ENCODE assay signal across 29 cellular contexts in genomic region chr9:22595805-22596204, GRCh38.
"Had no signal": no experiment of that assay in that cellular context is flagged by ENCODE, and none has a peak within 500 bp of the region (broad histone marks: within the 10 kb centered on the region; RNA-seq: fewer than 3 reads in every experiment).

No MANE protein-coding gene starts in this region.

- H3K36me3 Mint-ChIP-seq: naive thymus-derived CD4-positive, alpha-beta T cell; natural killer cell; neural progenitor cell; stimulated activated memory B cell treated with anti-CD40 and anti-IgM and Interleukin-4, amounts not matched to agents 10 μg/mL and 1 μg/mL and 100 μg/mL, for 72 hours; type B pancreatic cell had no signal

- H3K27ac ChIP-seq: neural progenitor cell, ovary, parathyroid adenoma, psoas muscle, skin epidermis, spleen, tibial artery, transverse colon, upper lobe of right lung, uterus had no signal

- H3K4me1 Mint-ChIP-seq: naive thymus-derived CD4-positive, alpha-beta T cell; natural killer cell; nephron; neural progenitor cell; stimulated activated memory B cell treated with anti-CD40 and anti-IgM and Interleukin-4, amounts not matched to agents 10 μg/mL and 1 μg/mL and 100 μg/mL, for 72 hours; stimulated activated naive CD8-positive, alpha-beta T cell treated with anti-CD3 and anti-CD28 coated beads, Interleukin-15, amount 100 ng/mL, for 72 hours had no signal

- H3K4me3 ChIP-seq: neural progenitor cell, ovary, psoas muscle, skin epidermis, smooth muscle cell, spleen, tibial artery, transverse colon, upper lobe of right lung, uterus had no signal

- H3K4me1 ChIP-seq: neural progenitor cell, parathyroid adenoma, psoas muscle, spleen, tibial artery, transverse colon, upper lobe of right lung, uterus had no signal

- H3K9me3 ChIP-seq: ovary, psoas muscle, spleen, tibial artery, transverse colon, upper lobe of right lung, uterus had no signal

- H3K27ac Mint-ChIP-seq: naive thymus-derived CD4-positive, alpha-beta T cell; natural killer cell; nephron; neural progenitor cell; progenitor cell of endocrine pancreas; stimulated activated memory B cell treated with anti-CD40 and anti-IgM and Interleukin-4, amounts not matched to agents 10 μg/mL and 1 μg/mL and 100 μg/mL, for 72 hours; stimulated activated naive CD8-positive, alpha-beta T cell treated with anti-CD3 and anti-CD28 coated beads, Interleukin-15, amount 100 ng/mL, for 72 hours; type B pancreatic cell had no signal

- H3K36me3 ChIP-seq: neural progenitor cell, ovary, spleen, tibial artery, transverse colon, upper lobe of right lung, uterus had no signal

- H3K27me3 Mint-ChIP-seq: naive thymus-derived CD4-positive, alpha-beta T cell; progenitor cell of endocrine pancreas; stimulated activated memory B cell treated with anti-CD40 and anti-IgM and Interleukin-4, amounts not matched to agents 10 μg/mL and 1 μg/mL and 100 μg/mL, for 72 hours; stimulated activated naive CD8-positive, alpha-beta T cell treated with anti-CD3 and anti-CD28 coated beads, Interleukin-15, amount 100 ng/mL, for 72 hours; type B pancreatic cell had no signal

- H3K9me3 Mint-ChIP-seq: nephron; neural progenitor cell; stimulated activated memory B cell treated with anti-CD40 and anti-IgM and Interleukin-4, amounts not matched to agents 10 μg/mL and 1 μg/mL and 100 μg/mL, for 72 hours; stimulated activated naive CD8-positive, alpha-beta T cell treated with anti-CD3 and anti-CD28 coated beads, Interleukin-15, amount 100 ng/mL, for 72 hours; type B pancreatic cell had no signal

- DNase-seq: naive thymus-derived CD4-positive, alpha-beta T cell; natural killer cell; occipital lobe; ovary; posterior cingulate gyrus; psoas muscle; right cardiac atrium; spleen; stimulated activated CD4-positive, alpha-beta T cell treated with anti-CD3 and anti-CD28 coated beads, Interleukin-12 subunit alpha, Interleukin-12 subunit beta, amount 100 ng/mL, for 4 hours; stimulated activated CD4-positive, alpha-beta T cell treated with anti-CD3 and anti-CD28 coated beads, Interleukin-1b, Interleukin-23, amount 100 ng/mL, for 48 hours; stimulated activated CD4-positive, alpha-beta T cell treated with anti-CD3 and anti-CD28 coated beads, Interleukin-4, amount 100 ng/mL, for 1 hour; stimulated activated CD4-positive, alpha-beta T cell treated with anti-CD3 and anti-CD28 coated beads, Interleukin-4, amount 100 ng/mL, for 4 hours; stimulated activated CD8-positive, alpha-beta memory T cell treated with anti-CD3 and anti-CD28 coated beads, Interleukin-4, amount 100 ng/mL, for 48 hours; stimulated activated naive CD4-positive, alpha-beta T cell; stimulated activated naive CD8-positive, alpha-beta T cell treated with anti-CD3 and anti-CD28 coated beads, Interleukin-15, amount 100 ng/mL, for 72 hours; stimulated activated naive CD8-positive, alpha-beta T cell treated with anti-CD3 and anti-CD28 coated beads, Interleukin-15, Interleukin-2, amounts not matched to agents 100 U/mL and 50 U/mL, for 24 hours; tibial artery; transverse colon; upper lobe of right lung; uterus had no signal

- H3K9ac ChIP-seq: neural progenitor cell, parathyroid adenoma had no signal

- H3K27me3 ChIP-seq: neural progenitor cell, ovary, spleen, tibial artery, transverse colon, upper lobe of right lung, uterus had no signal

- H3K4me3 Mint-ChIP-seq: naive thymus-derived CD4-positive, alpha-beta T cell; natural killer cell; nephron; neural progenitor cell; stimulated activated memory B cell treated with anti-CD40 and anti-IgM and Interleukin-4, amounts not matched to agents 10 μg/mL and 1 μg/mL and 100 μg/mL, for 72 hours; stimulated activated naive CD8-positive, alpha-beta T cell treated with anti-CD3 and anti-CD28 coated beads, Interleukin-15, amount 100 ng/mL, for 72 hours; type B pancreatic cell had no signal

- ATAC-seq: natural killer cell; psoas muscle; right cardiac atrium; sciatic nerve; stimulated activated memory B cell treated with anti-CD40 and anti-IgM and Interleukin-4, amounts not matched to agents 10 μg/mL and 1 μg/mL and 100 μg/mL, for 72 hours; stimulated activated naive CD8-positive, alpha-beta T cell treated with anti-CD3 and anti-CD28 coated beads, Interleukin-15, amount 100 ng/mL, for 72 hours; stimulated activated naive CD8-positive, alpha-beta T cell treated with anti-CD3 and anti-CD28 coated beads, Interleukin-15, Interleukin-2, amounts not matched to agents 100 U/mL and 50 U/mL, for 24 hours; upper lobe of right lung had no signal
